In the genomic region with DNA sequence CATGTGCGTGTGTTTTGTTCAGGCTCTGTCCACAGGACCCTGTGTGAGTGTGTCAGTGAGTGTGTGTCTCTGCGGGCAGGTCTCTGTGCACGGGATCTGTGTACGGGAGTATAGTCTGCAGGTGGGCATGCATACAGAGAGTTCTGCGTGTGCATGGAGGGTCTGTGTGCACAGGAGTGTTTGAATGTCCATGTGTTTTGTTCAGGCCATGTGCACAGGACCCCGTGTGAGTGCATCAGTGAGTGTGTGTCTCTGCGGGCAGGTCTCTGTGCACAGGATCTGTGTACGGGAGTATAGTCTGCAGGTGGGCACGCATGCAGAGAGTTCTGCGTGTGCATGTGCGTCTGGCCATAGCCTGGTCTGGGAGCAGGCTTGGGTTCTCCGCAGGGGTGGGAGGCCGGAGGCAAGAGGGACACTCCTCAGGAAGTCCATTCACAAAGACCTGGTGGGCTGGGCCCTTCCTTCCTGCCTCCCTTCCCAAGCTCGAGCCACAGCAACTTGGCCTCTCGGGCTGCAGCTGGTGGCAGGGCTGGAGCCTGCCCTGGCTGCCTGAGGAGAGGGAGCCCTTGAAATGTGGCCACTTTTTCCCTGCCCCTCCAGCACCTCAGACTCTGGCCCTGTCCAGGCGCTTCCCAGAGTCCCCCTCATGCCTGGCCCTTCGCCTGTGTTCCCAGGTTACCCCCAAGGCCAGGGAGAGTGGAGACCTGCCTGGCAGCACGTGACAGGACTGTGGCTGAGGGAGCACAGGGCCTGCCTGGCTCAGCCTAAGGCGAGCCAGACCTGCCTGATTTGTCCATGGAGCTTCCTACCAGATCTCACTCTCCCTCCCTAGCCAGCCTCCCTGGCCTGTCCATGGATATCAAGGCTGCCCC, we compare ENCODE assay signal across 1 cellular context.
TF ChIP-seq lines count a peak whose summit lies in the region.

No MANE protein-coding gene starts in this region.

TF ChIP-seq in HepG2, 621 proteins besides CTCF, POLR2A, EP300 and RAD21 (continued from another document and continues in another):
- TF ChIP-seq NFAT5 (CRISPR knock-in tag; IDR thresholded peaks at IDR 0.05) (0 out of 2 replicates have a peak, but pooled peaks have one; percentile 63), ZNF557 (CRISPR knock-in tag; IDR thresholded peaks at IDR 0.05) (no peak; the same call in 1 of the 2 replicates), NFIB (CRISPR knock-in tag; IDR thresholded peaks at IDR 0.05; ENCODE audit: borderline replicate concordance) (no peak), GTF2F1 (IDR thresholded peaks at IDR 0.05; ENCODE audit: low read length) (no peak), THAP7 (CRISPR knock-in tag; IDR thresholded peaks at IDR 0.05) (no peak), ZBTB42 (CRISPR knock-in tag; IDR thresholded peaks at IDR 0.05) (peak; percentile 64; the same call in 1 of the 2 replicates), CSRNP1 (CRISPR knock-in tag; IDR thresholded peaks at IDR 0.05) (no peak), ZNF367 (CRISPR knock-in tag; IDR thresholded peaks at IDR 0.05; ENCODE audit: borderline replicate concordance) (no peak), ZNF552 (CRISPR knock-in tag; IDR thresholded peaks at IDR 0.05; ENCODE audit: borderline replicate concordance) (peak; percentile 52; the same call in 1 of the 2 replicates), STAT5B (CRISPR knock-in tag; IDR thresholded peaks at IDR 0.05) (0 out of 2 replicates have a peak, but pooled peaks have one; percentile 27), SMARCE1 (IDR thresholded peaks at IDR 0.05; ENCODE audit: borderline replicate concordance) (no peak), CC2D1A (CRISPR knock-in tag; IDR thresholded peaks at IDR 0.05) (no peak), ZNF281 (CRISPR knock-in tag; IDR thresholded peaks at IDR 0.05; ENCODE audit: borderline replicate concordance) (no peak), PRDM4 (CRISPR knock-in tag; IDR thresholded peaks at IDR 0.05; ENCODE audit: borderline replicate concordance) (no peak), ATF7-NPFF (CRISPR knock-in tag; IDR thresholded peaks at IDR 0.05; ENCODE audit: low read depth) (no peak), HINFP (CRISPR knock-in tag; IDR thresholded peaks at IDR 0.05; ENCODE audit: low read depth) (0 out of 2 replicates have a peak, but pooled peaks have one; percentile 23), MIXL1 (CRISPR knock-in tag; IDR thresholded peaks at IDR 0.05) (0 out of 2 replicates have a peak, but pooled peaks have one; percentile 15), ZKSCAN5 (CRISPR knock-in tag; IDR thresholded peaks at IDR 0.05) (no peak), CENPX (CRISPR knock-in tag; IDR thresholded peaks at IDR 0.05) (no peak), ETV6 (CRISPR knock-in tag; conservative IDR thresholded peaks at IDR 0.05) (no peak), CCAR2 (optimal IDR thresholded peaks at IDR 0.05; ENCODE audit: low read depth, low read length) (no peak), ZGPAT (CRISPR knock-in tag; IDR thresholded peaks at IDR 0.05) (no peak), ZNF543 (CRISPR knock-in tag; IDR thresholded peaks at IDR 0.05) (peak; percentile 20; the same call in 1 of the 2 replicates), HOXA9 (CRISPR knock-in tag; IDR thresholded peaks at IDR 0.05; ENCODE audit: borderline replicate concordance) (no peak)
- TF ChIP-seq, protein P1, sequence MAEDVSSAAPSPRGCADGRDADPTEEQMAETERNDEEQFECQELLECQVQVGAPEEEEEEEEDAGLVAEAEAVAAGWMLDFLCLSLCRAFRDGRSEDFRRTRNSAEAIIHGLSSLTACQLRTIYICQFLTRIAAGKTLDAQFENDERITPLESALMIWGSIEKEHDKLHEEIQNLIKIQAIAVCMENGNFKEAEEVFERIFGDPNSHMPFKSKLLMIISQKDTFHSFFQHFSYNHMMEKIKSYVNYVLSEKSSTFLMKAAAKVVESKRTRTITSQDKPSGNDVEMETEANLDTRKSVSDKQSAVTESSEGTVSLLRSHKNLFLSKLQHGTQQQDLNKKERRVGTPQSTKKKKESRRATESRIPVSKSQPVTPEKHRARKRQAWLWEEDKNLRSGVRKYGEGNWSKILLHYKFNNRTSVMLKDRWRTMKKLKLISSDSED (CRISPR knock-in tag; IDR thresholded peaks at IDR 0.05) = no peak
- TF ChIP-seq, protein P2, sequence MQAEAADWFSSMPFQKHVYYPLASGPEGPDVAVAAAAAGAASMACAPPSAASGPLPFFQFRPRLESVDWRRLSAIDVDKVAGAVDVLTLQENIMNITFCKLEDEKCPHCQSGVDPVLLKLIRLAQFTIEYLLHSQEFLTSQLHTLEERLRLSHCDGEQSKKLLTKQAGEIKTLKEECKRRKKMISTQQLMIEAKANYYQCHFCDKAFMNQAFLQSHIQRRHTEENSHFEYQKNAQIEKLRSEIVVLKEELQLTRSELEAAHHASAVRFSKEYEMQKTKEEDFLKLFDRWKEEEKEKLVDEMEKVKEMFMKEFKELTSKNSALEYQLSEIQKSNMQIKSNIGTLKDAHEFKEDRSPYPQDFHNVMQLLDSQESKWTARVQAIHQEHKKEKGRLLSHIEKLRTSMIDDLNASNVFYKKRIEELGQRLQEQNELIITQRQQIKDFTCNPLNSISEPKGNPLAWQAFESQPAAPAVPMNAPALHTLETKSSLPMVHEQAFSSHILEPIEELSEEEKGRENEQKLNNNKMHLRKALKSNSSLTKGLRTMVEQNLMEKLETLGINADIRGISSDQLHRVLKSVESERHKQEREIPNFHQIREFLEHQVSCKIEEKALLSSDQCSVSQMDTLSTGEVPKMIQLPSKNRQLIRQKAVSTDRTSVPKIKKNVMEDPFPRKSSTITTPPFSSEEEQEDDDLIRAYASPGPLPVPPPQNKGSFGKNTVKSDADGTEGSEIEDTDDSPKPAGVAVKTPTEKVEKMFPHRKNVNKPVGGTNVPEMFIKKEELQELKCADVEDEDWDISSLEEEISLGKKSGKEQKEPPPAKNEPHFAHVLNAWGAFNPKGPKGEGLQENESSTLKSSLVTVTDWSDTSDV (CRISPR knock-in tag; IDR thresholded peaks at IDR 0.05) = no peak
- TF ChIP-seq, protein P3, sequence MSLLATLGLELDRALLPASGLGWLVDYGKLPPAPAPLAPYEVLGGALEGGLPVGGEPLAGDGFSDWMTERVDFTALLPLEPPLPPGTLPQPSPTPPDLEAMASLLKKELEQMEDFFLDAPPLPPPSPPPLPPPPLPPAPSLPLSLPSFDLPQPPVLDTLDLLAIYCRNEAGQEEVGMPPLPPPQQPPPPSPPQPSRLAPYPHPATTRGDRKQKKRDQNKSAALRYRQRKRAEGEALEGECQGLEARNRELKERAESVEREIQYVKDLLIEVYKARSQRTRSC (CRISPR knock-in tag; IDR thresholded peaks at IDR 0.05; ENCODE audit: low read depth) = no peak
